In the genomic region with DNA sequence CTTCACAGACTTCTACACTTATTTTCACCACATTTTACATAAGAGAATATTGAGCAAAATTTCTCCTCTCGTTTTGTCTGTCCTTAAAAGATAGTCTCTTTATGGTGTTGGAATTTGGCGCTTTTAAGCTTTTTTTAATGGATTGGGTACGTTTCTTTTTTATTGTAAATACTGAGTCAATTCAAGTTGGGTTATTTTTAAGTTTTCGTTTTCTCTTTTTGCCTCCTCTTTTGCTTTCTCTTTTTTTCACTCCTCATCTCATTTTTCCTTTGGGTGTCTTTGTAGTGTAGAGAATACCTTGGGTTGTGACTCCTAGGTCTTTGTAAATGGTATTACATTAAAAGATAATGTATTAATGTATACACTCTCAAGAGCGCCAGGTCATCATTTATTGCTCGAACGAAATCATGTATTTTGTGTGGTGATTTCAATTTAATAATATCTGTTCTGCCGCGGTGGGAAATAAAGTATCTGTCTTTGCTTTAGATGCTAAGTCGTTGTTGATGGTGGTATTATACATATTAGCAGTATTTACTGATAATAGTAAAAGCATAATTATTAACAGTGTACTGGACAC, we compare ENCODE assay signal across 9 cellular contexts. TPM values are rescaled to one million over a fixed set of nuclear protein-coding genes. Genes with fewer than 3 reads are reported as not detected.
DNase-seq lines count a peak whose midpoint lies in the region; ATAC-seq, FAIRE-seq and TF ChIP-seq lines count a peak whose summit lies in the region.
"Had no signal": no experiment of that assay in that cellular context is flagged by ENCODE, and none has a peak within 500 bp of the region (broad histone marks: within the 10 kb centered on the region; RNA-seq: fewer than 3 reads in every experiment).

No MANE protein-coding gene starts in this region.

- intact Hi-C loops in left ventricle myocardium superior (cut with micrococcal nuclease), result no loop called here
- intact Hi-C loops in upper lobe of right lung (cut with DNase I), result no loop called here

- no peak for FAIRE-seq in bronchial epithelial cell (lab: Jason Lieb, UNC)

- H3K4me1 ChIP-seq in cardiac muscle cell (ENCODE audit: low read depth), result peaks cover 3% of the 10 kb centered on the region
- H3K4me1 ChIP-seq in mesenchymal stem cell (ENCODE audit: control insufficient read depth, insufficient read depth, low read depth, low read length), result peaks cover 2% of the 10 kb centered on the region
- H3K4me1 ChIP-seq in upper lobe of right lung, result peaks cover 20% of the 10 kb centered on the region

- H2BK15ac ChIP-seq in mesenchymal stem cell (ENCODE audit: low read depth, poor library complexity, severe bottlenecking), result no peak overlapping the region

- no peak overlapping the region for H4K8ac ChIP-seq in mesenchymal stem cell (ENCODE audit: low read length)

- peaks cover 3% of the 10 kb centered on the region for H3K36me3 ChIP-seq in cardiac muscle cell
- H3K36me3 ChIP-seq in bronchial epithelial cell (ENCODE audit: control insufficient read depth, insufficient read depth, low read length), result no peaks in the 10 kb centered on the region
- peaks cover 0 to 14% of the 10 kb centered on the region in 2 experiments for H3K36me3 ChIP-seq in mesenchymal stem cell (ENCODE audit: control insufficient read depth in 1 of 2, insufficient read depth in 2 of 2, low read depth in 1 of 2, low read length in 2 of 2)
- H3K36me3 ChIP-seq in upper lobe of right lung, result peaks cover 10% of the 10 kb centered on the region

- H2BK120ac ChIP-seq in mesenchymal stem cell (ENCODE audit: low read depth, low read length), result no peak overlapping the region

- no peak overlapping the region for H2BK5ac ChIP-seq in mesenchymal stem cell (ENCODE audit: low read depth, low read length, poor library complexity, severe bottlenecking)

- peak overlapping the region; percentile 93 for H3K9ac ChIP-seq in mesenchymal stem cell (ENCODE audit: low read length)

- no peak for TF ChIP-seq CTCF in cardiac muscle cell (IDR thresholded peaks at IDR 0.05; ENCODE audit: low read depth, low read length)
- no peak for TF ChIP-seq CTCF in bronchial epithelial cell (IDR thresholded peaks at IDR 0.05; ENCODE audit: insufficient read depth, low read length, severe bottlenecking)
- no peak for TF ChIP-seq CTCF in upper lobe of right lung (IDR thresholded peaks at IDR 0.05)

- no peak overlapping the region for H3K18ac ChIP-seq in mesenchymal stem cell (ENCODE audit: low read depth in 1 of 2, low read length in 2 of 2)

- H3K27ac ChIP-seq in cardiac muscle cell, result no peak overlapping the region
- no peak overlapping the region for H3K27ac ChIP-seq in mesenchymal stem cell (ENCODE audit: low read length, poor library complexity, severe bottlenecking)
- H3K27ac ChIP-seq in upper lobe of right lung, result peak overlapping the region; percentile 90

- H3K9me3 ChIP-seq in cardiac muscle cell (ENCODE audit: low read depth) (no peaks in the 10 kb centered on the region), mesenchymal stem cell (ENCODE audit: control insufficient read depth, low read length) (no peaks in the 10 kb centered on the region), upper lobe of right lung (no peaks in the 10 kb centered on the region)

- 18% methylated on average over 4 of the region's 10 CpGs for WGBS in mesenchymal stem cell

- no peak overlapping the region for H3K23ac ChIP-seq in mesenchymal stem cell (ENCODE audit: low read length in 2 of 2)

- H3K79me1 ChIP-seq in mesenchymal stem cell (replicated peaks; ENCODE audit: low read length, poor library complexity, severe bottlenecking), result peaks cover 4% of the 10 kb centered on the region

- no peak overlapping the region for H2AK5ac ChIP-seq in mesenchymal stem cell (ENCODE audit: low read length, severe bottlenecking)

- DNase-seq in cardiac muscle cell (ENCODE audit: low read depth in 1 of 2, low spot score in 1 of 2) (no peak), left ventricle myocardium superior (no peak), bronchial epithelial cell (ENCODE audit: low read depth) (no peak), mesenchymal stem cell (no peak), upper lobe of right lung (no peak), nucleus accumbens (lab: John Stamatoyannopoulos, UW) (no peak)
- DNase-seq in activated CD4-positive, alpha-beta T cell treated with anti-CD3 and anti-CD28 coated beads for 1 hour, result no peak
- DNase-seq: NCI-H1436 treated with DMSO at 0.1 percent for 48 hours had no signal

- no peak for ATAC-seq in left ventricle myocardium superior
- no peak for ATAC-seq in upper lobe of right lung
- ATAC-seq in GM21786 (IDR thresholded peaks at IDR 0.05; ENCODE audit: unreplicated experiment), result no peak

- no peak overlapping the region for H3K4ac ChIP-seq in mesenchymal stem cell (ENCODE audit: low read depth in 1 of 2, low read length in 2 of 2)

- H3K4me2 ChIP-seq in mesenchymal stem cell (ENCODE audit: low read length, poor library complexity, severe bottlenecking), result peak overlapping the region; percentile 48

- H3K27me3 ChIP-seq in cardiac muscle cell (no peaks in the 10 kb centered on the region), bronchial epithelial cell (ENCODE audit: control insufficient read depth, insufficient read depth, low read length) (no peaks in the 10 kb centered on the region), mesenchymal stem cell (ENCODE audit: control insufficient read depth in 1 of 2, insufficient read depth in 1 of 2, low read length in 2 of 2) (no peaks in the 10 kb centered on the region), upper lobe of right lung (no peaks in the 10 kb centered on the region)

- H4K91ac ChIP-seq in mesenchymal stem cell (ENCODE audit: low read length), result no peak overlapping the region

- peak overlapping the region; percentile 83 for H3K4me3 ChIP-seq in cardiac muscle cell
- H3K4me3 ChIP-seq in bronchial epithelial cell (ENCODE audit: low read depth, low read length), result peak overlapping the region; percentile 93
- H3K4me3 ChIP-seq in mesenchymal stem cell (ENCODE audit: insufficient read depth in 1 of 2, low read depth in 1 of 2, low read length in 2 of 2), result peak overlapping the region; percentile 96 to 99
- peak overlapping the region; percentile 92 for H3K4me3 ChIP-seq in upper lobe of right lung

- H2AFZ ChIP-seq in mesenchymal stem cell (ENCODE audit: low read depth, low read length), result no peak overlapping the region

- H3K14ac ChIP-seq in mesenchymal stem cell (ENCODE audit: low read length in 2 of 2), result no peak overlapping the region

- no peak overlapping the region for H2BK12ac ChIP-seq in mesenchymal stem cell (ENCODE audit: low read length in 2 of 2)

RNA-seq across cellular contexts. Expression of a gene that starts 0.8 kb away (rescaled TPM):
- total RNA-seq in cardiac muscle cell, result 11.3 and 11.9 TPM in 2 replicates
- polyA plus RNA-seq in cardiac muscle cell, result 25.3 and 30.6 TPM in 2 replicates
- total RNA-seq in left ventricle myocardium superior, result 8.9 TPM
- total RNA-seq in bronchial epithelial cell, result 40.3 and 58.2 TPM in 2 replicates
- 41.5 TPM for polyA plus RNA-seq in mesenchymal stem cell (2013, experiment 1 of 2)
- polyA plus RNA-seq in mesenchymal stem cell (2013, experiment 2 of 2), result 48.2 TPM
- 31.8 TPM for total RNA-seq in upper lobe of right lung
